In genomic region chr11:69819541-69820070, GRCh38 we compare ENCODE assay signal across 35 cellular contexts. TPM values are rescaled to one million over a fixed set of nuclear protein-coding genes. Genes with fewer than 3 reads are reported as not detected.
DNase-seq lines count a peak whose midpoint lies in the region; ATAC-seq, FAIRE-seq and TF ChIP-seq lines count a peak whose summit lies in the region.
"Had no signal": no experiment of that assay in that cellular context is flagged by ENCODE, and none has a peak within 500 bp of the region (broad histone marks: within the 10 kb centered on the region; RNA-seq: fewer than 3 reads in every experiment).

No MANE protein-coding gene starts in this region.

- peaks cover 13% of the 10 kb centered on the region; the same call in 1 of the 2 replicates for H4K20me1 ChIP-seq in K562 (replicated peaks; ENCODE audit: control insufficient read depth, insufficient read depth, low read length)

- TF ChIP-seq POLR2A in K562 (conservative IDR thresholded peaks at IDR 0.05), result no peak

- H3K9ac ChIP-seq in K562 (ENCODE audit: insufficient read depth in 1 of 2, low read depth in 2 of 2, low read length in 2 of 2), result no peak overlapping the region

- no peaks in the 10 kb centered on the region for H3K9me3 ChIP-seq in K562 (replicated peaks; ENCODE audit: control insufficient read depth, insufficient read depth, low read depth, low read length)
- H3K9me3 ChIP-seq: heart left ventricle, tibial nerve had no signal

- no peak overlapping the region for H3K4me3 Mint-ChIP-seq in T-helper 1 cell treated with Interleukin-12 subunit alpha and Interleukin-12 subunit beta and Interleukin-4 antibody, amounts not matched to agents 30 μg/mL and 1 μg/mL, for 36 hours
- H3K4me3 Mint-ChIP-seq in stimulated activated naive B cell treated with anti-CD40 and anti-IgM and Interleukin-4, amounts not matched to agents 10 μg/mL and 1 μg/mL and 100 μg/mL, for 72 hours, result no peak overlapping the region
- H3K4me3 Mint-ChIP-seq in stimulated activated memory B cell treated with anti-CD40 and anti-IgM and Interleukin-4, amounts not matched to agents 10 μg/mL and 1 μg/mL and 100 μg/mL, for 72 hours, result no peak overlapping the region
- H3K4me3 Mint-ChIP-seq: activated CD4-positive, alpha-beta T cell treated with anti-CD3 and anti-CD28 coated beads, Interleukin-2, amount 10 ng/mL, durations not matched to agents 7 days and 5 days; CD4-positive, alpha-beta T cell; mesothelial cell of epicardium had no signal

- peaks cover 0 to 22% of the 10 kb centered on the region in 2 experiments; a peak in 2 of 5 replicates for H3K4me1 ChIP-seq in K562 (replicated peaks in 1 of 2; ENCODE audit: control insufficient read depth in 2 of 2, insufficient read depth in 2 of 2, low read length in 2 of 2)
- H3K4me1 ChIP-seq: foreskin keratinocyte had no signal

- 38% methylated on average over 18 of the region's 40 CpGs for WGBS in K562 (ENCODE audit: insufficient coverage, low coverage, missing lambda C conversion rate)

- intact Hi-C loops in K562 (cut with micrococcal nuclease), result no loop called here

- CTCF ChIA-PET in K562 (lab: Yijun Ruan, JAX; ENCODE audit: low intra/inter-chr PET ratio), result no interaction called here

- H3K4me2 ChIP-seq in K562 (ENCODE audit: insufficient read depth, low read length), result no peak overlapping the region
- H3K4me2 ChIP-seq: PC-9 had no signal

- H3K9me3 Mint-ChIP-seq in T-helper 1 cell treated with Interleukin-12 subunit alpha and Interleukin-12 subunit beta and Interleukin-4 antibody, amounts not matched to agents 30 μg/mL and 1 μg/mL, for 36 hours, result no peaks in the 10 kb centered on the region
- H3K9me3 Mint-ChIP-seq in stimulated activated naive B cell treated with anti-CD40 and anti-IgM and Interleukin-4, amounts not matched to agents 10 μg/mL and 1 μg/mL and 100 μg/mL, for 72 hours, result no peaks in the 10 kb centered on the region
- no peaks in the 10 kb centered on the region for H3K9me3 Mint-ChIP-seq in stimulated activated memory B cell treated with anti-CD40 and anti-IgM and Interleukin-4, amounts not matched to agents 10 μg/mL and 1 μg/mL and 100 μg/mL, for 72 hours
- H3K9me3 Mint-ChIP-seq: activated CD4-positive, alpha-beta T cell treated with anti-CD3 and anti-CD28 coated beads, Interleukin-2, amount 10 ng/mL, durations not matched to agents 7 days and 5 days; CD4-positive, alpha-beta T cell; mesothelial cell of epicardium; naive B cell had no signal

- peaks cover 42% of the 10 kb centered on the region for H3K27me3 Mint-ChIP-seq in T-helper 1 cell treated with Interleukin-12 subunit alpha and Interleukin-12 subunit beta and Interleukin-4 antibody, amounts not matched to agents 30 μg/mL and 1 μg/mL, for 36 hours (ENCODE audit: low read depth)
- H3K27me3 Mint-ChIP-seq in stimulated activated naive B cell treated with anti-CD40 and anti-IgM and Interleukin-4, amounts not matched to agents 10 μg/mL and 1 μg/mL and 100 μg/mL, for 72 hours, result peaks cover 58 to 69% of the 10 kb centered on the region in 2 donors
- peaks cover 76% of the 10 kb centered on the region for H3K27me3 Mint-ChIP-seq in stimulated activated memory B cell treated with anti-CD40 and anti-IgM and Interleukin-4, amounts not matched to agents 10 μg/mL and 1 μg/mL and 100 μg/mL, for 72 hours

- H3K27ac Mint-ChIP-seq in T-helper 1 cell treated with Interleukin-12 subunit alpha and Interleukin-12 subunit beta and Interleukin-4 antibody, amounts not matched to agents 30 μg/mL and 1 μg/mL, for 36 hours, result peak overlapping the region; percentile 23
- peak overlapping the region; percentile 65 for H3K27ac Mint-ChIP-seq in stimulated activated naive B cell treated with anti-CD40 and anti-IgM and Interleukin-4, amounts not matched to agents 10 μg/mL and 1 μg/mL and 100 μg/mL, for 72 hours
- H3K27ac Mint-ChIP-seq in stimulated activated memory B cell treated with anti-CD40 and anti-IgM and Interleukin-4, amounts not matched to agents 10 μg/mL and 1 μg/mL and 100 μg/mL, for 72 hours, result no peak overlapping the region
- H3K27ac Mint-ChIP-seq: activated CD4-positive, alpha-beta T cell treated with anti-CD3 and anti-CD28 coated beads, Interleukin-2, amount 10 ng/mL, durations not matched to agents 7 days and 5 days; CD4-positive, alpha-beta T cell; mesothelial cell of epicardium; naive B cell had no signal

- BruUV-seq in K562 (replicated peaks; lab: Mats Ljungman, UMichigan), result no TSS peak

- H3K4me3 ChIP-seq in K562, result no peak overlapping the region
- H3K4me3 ChIP-seq: heart left ventricle, PC-9, tibial nerve had no signal

- in situ Hi-C loops in K562 (cut with MboI), result no loop called here
- in situ Hi-C loops in KBM-7 (cut with MboI; ENCODE audit: low pct_unique_long_range_greater_than_20kb, low sequenced_read_pairs), result no loop called here

- no peak for FAIRE-seq in K562 (lab: Jason Lieb, UNC)
- FAIRE-seq: colon, GM12892, H54 had no signal

- TF ChIP-seq CTCF in K562 (IDR thresholded peaks at IDR 0.05 in 2 of 3, conservative IDR thresholded peaks at IDR 0.05 in 1 of 3; ENCODE audit: insufficient read depth in 2 of 3, low read depth in 1 of 3, low read length in 3 of 3), result no peak

- ATAC-seq in K562, result no peak
- ATAC-seq in stimulated activated naive B cell treated with anti-CD40 and anti-IgM and Interleukin-4, amounts not matched to agents 10 μg/mL and 1 μg/mL and 100 μg/mL, for 72 hours (replicated peaks), result no peak
- ATAC-seq in stimulated activated memory B cell treated with anti-CD40 and anti-IgM and Interleukin-4, amounts not matched to agents 10 μg/mL and 1 μg/mL and 100 μg/mL, for 72 hours, result no peak
- no peak for ATAC-seq in GM21390 (IDR thresholded peaks at IDR 0.05; ENCODE audit: unreplicated experiment)
- ATAC-seq: esophagus mucosa, foreskin keratinocyte, heart left ventricle, Right ventricle myocardium inferior had no signal

- peaks cover 18 to 78% of the 10 kb centered on the region in 2 experiments for H3K27me3 ChIP-seq in K562 (ENCODE audit: control insufficient read depth in 2 of 2, insufficient read depth in 2 of 2, low read length in 2 of 2)

- no peaks in the 10 kb centered on the region for H3K79me2 ChIP-seq in K562 (ENCODE audit: control insufficient read depth, insufficient read depth, low read length)

- TF ChIP-seq RAD21 in K562 (CRISPR knock-in tag; conservative IDR thresholded peaks at IDR 0.05 in 1 of 2, IDR thresholded peaks at IDR 0.05 in 1 of 2), result no peak

- H3K27ac ChIP-seq in K562 (ENCODE audit: extremely low read depth, low read depth, low read length), result no peak overlapping the region
- H3K27ac ChIP-seq: foreskin keratinocyte, heart left ventricle, PC-9, tibial nerve had no signal

- POLR2A ChIA-PET in K562 (lab: Yijun Ruan, JAX), result interaction anchor here (1.1 kb wide), 1 partner anchor 9 kb away, joined by 4 read pairs; no protein-coding TSS in a partner anchor

- TF ChIP-seq EP300 in K562 (IDR thresholded peaks at IDR 0.05; ENCODE audit: low read length), result no peak

- DNase-seq in T-helper 1 cell (no peak), K562 (ENCODE audit: extremely low read depth in 1 of 4, low spot score in 3 of 4) (no peak), islet precursor cell (peak; percentile 68), KBM-7 (no peak)
- no peak for DNase-seq in stimulated activated naive B cell treated with anti-CD40 and anti-IgM and Interleukin-4, amounts not matched to agents 10 μg/mL and 1 μg/mL and 100 μg/mL, for 72 hours
- DNase-seq: activated CD4-positive, alpha-beta T cell treated with anti-CD3 and anti-CD28 coated beads, Interleukin-2, amount 10 ng/mL, durations not matched to agents 7 days and 5 days; activated T-cell treated with anti-CD3 and anti-CD28 coated beads, Interleukin-2, amount 50 U/mL, for 48 hours; amniotic stem cell; CD4-positive, alpha-beta T cell; foreskin keratinocyte; heart left ventricle; Karpas-422; naive B cell; NCI-H146; NCI-H2171; NCI-H510A treated with DMSO at 0.1 percent for 48 hours; NK-92 treated with Interleukin-12 subunit alpha and Interleukin-12 subunit beta, amount 100 ng/mL, for 24 hours; PC-9; stimulated activated CD8-positive, alpha-beta memory T cell treated with anti-CD3 and anti-CD28 coated beads, Interleukin-4, amount 100 ng/mL, for 48 hours; T1000 had no signal

- H3K36me3 ChIP-seq in K562 (ENCODE audit: control insufficient read depth, insufficient read depth, low read length), result no peaks in the 10 kb centered on the region
- H3K36me3 ChIP-seq: heart left ventricle, tibial nerve had no signal

- H3K9me1 ChIP-seq in K562 (ENCODE audit: control insufficient read depth, insufficient read depth, low read length), result no peaks in the 10 kb centered on the region

- no peaks in the 10 kb centered on the region for H3K36me3 Mint-ChIP-seq in T-helper 1 cell treated with Interleukin-12 subunit alpha and Interleukin-12 subunit beta and Interleukin-4 antibody, amounts not matched to agents 30 μg/mL and 1 μg/mL, for 36 hours (ENCODE audit: low read depth)
- H3K36me3 Mint-ChIP-seq in stimulated activated naive B cell treated with anti-CD40 and anti-IgM and Interleukin-4, amounts not matched to agents 10 μg/mL and 1 μg/mL and 100 μg/mL, for 72 hours, result no peaks in the 10 kb centered on the region
- no peaks in the 10 kb centered on the region for H3K36me3 Mint-ChIP-seq in stimulated activated memory B cell treated with anti-CD40 and anti-IgM and Interleukin-4, amounts not matched to agents 10 μg/mL and 1 μg/mL and 100 μg/mL, for 72 hours
- H3K36me3 Mint-ChIP-seq: mesothelial cell of epicardium had no signal

- H2AFZ ChIP-seq in K562 (ENCODE audit: low read depth, low read length), result no peak overlapping the region
- H2AFZ ChIP-seq: PC-9 had no signal

- no peaks in the 10 kb centered on the region for H3K4me1 Mint-ChIP-seq in T-helper 1 cell treated with Interleukin-12 subunit alpha and Interleukin-12 subunit beta and Interleukin-4 antibody, amounts not matched to agents 30 μg/mL and 1 μg/mL, for 36 hours (ENCODE audit: low read depth)
- no peaks in the 10 kb centered on the region for H3K4me1 Mint-ChIP-seq in stimulated activated naive B cell treated with anti-CD40 and anti-IgM and Interleukin-4, amounts not matched to agents 10 μg/mL and 1 μg/mL and 100 μg/mL, for 72 hours
- no peaks in the 10 kb centered on the region for H3K4me1 Mint-ChIP-seq in stimulated activated memory B cell treated with anti-CD40 and anti-IgM and Interleukin-4, amounts not matched to agents 10 μg/mL and 1 μg/mL and 100 μg/mL, for 72 hours
- H3K4me1 Mint-ChIP-seq: activated CD4-positive, alpha-beta T cell treated with anti-CD3 and anti-CD28 coated beads, Interleukin-2, amount 10 ng/mL, durations not matched to agents 7 days and 5 days; mesothelial cell of epicardium had no signal

RNA-seq across cellular contexts. Expression of gene FGF3, which starts 0.4 kb away (rescaled TPM):
- total RNA-seq in K562 (2011; cell fraction: chromatin; rRNA removed; ENCODE audit: low replicate concordance), result not detected in 2 replicates
- total RNA-seq in K562 (2011; cell fraction: nucleolus; rRNA removed), result not detected in 2 replicates
- not detected in 2 replicates for total RNA-seq in K562 (2011; cell fraction: nucleoplasm; rRNA removed)
- total RNA-seq in K562 (2014; rRNA removed), result not detected in 2 replicates
- not detected in 2 replicates for total RNA-seq in K562 (2014; rRNA removed; fragmentation: Illumina TruSeq; extraction: Trizol)
- not detected in 2 replicates for total RNA-seq in K562 (2015; rRNA removed; fragmentation: Illumina TruSeq; extraction: Trizol)
- total RNA-seq in K562 (2021), result not detected in 2 replicates
- polyA plus RNA-seq in K562 (2011; rRNA removed), result not detected in 2 replicates
- polyA plus RNA-seq in K562 (2011; cell fraction: cytosol; rRNA removed), result not detected in 2 replicates
- not detected in 2 replicates for polyA plus RNA-seq in K562 (2011; cell fraction: nucleus; rRNA removed)
- polyA plus RNA-seq in K562 (2012), result not detected in 2 replicates
- not detected in 2 replicates for polyA plus RNA-seq in K562 (2014; fragmentation: Illumina TruSeq; extraction: Trizol)
- polyA plus RNA-seq in K562 (2014; fragmentation: Nextera tagmentation; extraction: Ambion mirVana), result not detected
- polyA plus RNA-seq in K562 (2014; rRNA removed), result not detected in 2 replicates
- polyA minus RNA-seq in K562 (2011; rRNA and poly(A)+ RNA removed), result not detected in 2 replicates
- not detected in 2 replicates for polyA minus RNA-seq in K562 (2011; cell fraction: cytosol; rRNA and poly(A)+ RNA removed)
- not detected in 2 replicates for polyA minus RNA-seq in K562 (2011; cell fraction: nucleus; rRNA and poly(A)+ RNA removed)
- total RNA-seq: A172; activated CD4-positive, alpha-beta T cell treated with anti-CD3 and anti-CD28 coated beads, Interleukin-2, amount 10 ng/mL, durations not matched to agents 7 days and 5 days; CD4-positive, alpha-beta T cell; esophagus mucosa; foreskin keratinocyte; heart left ventricle; liver; mesothelial cell of epicardium; omental fat pad; PC-9; Right ventricle myocardium inferior; skeletal muscle tissue; tibial nerve had no signal
- polyA plus RNA-seq: foreskin keratinocyte, heart left ventricle, liver had no signal

RNA-seq across cellular contexts. Expression of gene FGF4, which starts 44.5 kb away (rescaled TPM):
- total RNA-seq in K562 (2011; cell fraction: chromatin; rRNA removed; ENCODE audit: low replicate concordance), result not detected in 2 replicates
- total RNA-seq in K562 (2011; cell fraction: nucleolus; rRNA removed), result not detected in 2 replicates
- not detected in 2 replicates for total RNA-seq in K562 (2011; cell fraction: nucleoplasm; rRNA removed)
- total RNA-seq in K562 (2014; rRNA removed) (not detected in 2 replicates), K562 (2014; rRNA removed; fragmentation: Illumina TruSeq; extraction: Trizol) (not detected in 2 replicates), K562 (2015; rRNA removed; fragmentation: Illumina TruSeq; extraction: Trizol) (not detected in 2 replicates), K562 (2021) (not detected in 2 replicates)
- polyA plus RNA-seq in K562 (2011; rRNA removed) (not detected in 2 replicates), K562 (2014; fragmentation: Illumina TruSeq; extraction: Trizol) (not detected in 2 replicates), K562 (2014; fragmentation: Nextera tagmentation; extraction: Ambion mirVana) (not detected), K562 (2014; rRNA removed) (not detected in 2 replicates)
- not detected in 2 replicates for polyA plus RNA-seq in K562 (2011; cell fraction: cytosol; rRNA removed)
- not detected in 2 replicates for polyA plus RNA-seq in K562 (2011; cell fraction: nucleus; rRNA removed)
- not detected in 2 replicates for polyA plus RNA-seq in K562 (2012)
- polyA minus RNA-seq in K562 (2011; rRNA and poly(A)+ RNA removed), result not detected in 2 replicates
- not detected in 2 replicates for polyA minus RNA-seq in K562 (2011; cell fraction: cytosol; rRNA and poly(A)+ RNA removed)
- not detected in 2 replicates for polyA minus RNA-seq in K562 (2011; cell fraction: nucleus; rRNA and poly(A)+ RNA removed)
- total RNA-seq: A172; activated CD4-positive, alpha-beta T cell treated with anti-CD3 and anti-CD28 coated beads, Interleukin-2, amount 10 ng/mL, durations not matched to agents 7 days and 5 days; CD4-positive, alpha-beta T cell; esophagus mucosa; foreskin keratinocyte; heart left ventricle; HT-29; liver; mesothelial cell of epicardium; omental fat pad; PC-9; Right ventricle myocardium inferior had no signal
- polyA plus RNA-seq: foreskin keratinocyte, heart left ventricle, liver had no signal
